Comparison of ENCODE assay signal across 20 cellular contexts in genomic region chr7:69703099-69703498, GRCh38.
DNase-seq lines count a peak whose midpoint lies in the region; TF ChIP-seq lines count a peak whose summit lies in the region.
"Had no signal": no experiment of that assay in that cellular context is flagged by ENCODE, and none has a peak within 500 bp of the region (broad histone marks: within the 10 kb centered on the region; RNA-seq: fewer than 3 reads in every experiment).

No MANE protein-coding gene starts in this region.

- peaks cover 20% of the 10 kb centered on the region for H3K79me2 ChIP-seq in SK-N-SH (ENCODE audit: insufficient read depth)

- H3K9me2 ChIP-seq in SK-N-SH, result no peaks in the 10 kb centered on the region

- peak; percentile 34 for DNase-seq in NCI-H2029 (lab: John Stamatoyannopoulos, UW)
- no peak for DNase-seq in NCI-H2029 treated with DMSO at 0.1 percent for 48 hours (lab: John Stamatoyannopoulos, UW)
- DNase-seq in LNCaP clone FGC (ENCODE audit: low read depth), result peak; percentile 54
- no peak for DNase-seq in SK-N-SH
- peak; percentile 2 for DNase-seq in iris pigment epithelial cell (ENCODE audit: low read depth)
- DNase-seq in ecto neural progenitor cell (ENCODE audit: low spot score), result no peak
- DNase-seq in DMS114 treated with DMSO at 0.1 percent for 48 hours (lab: John Stamatoyannopoulos, UW; ENCODE audit: unreplicated experiment), result no peak
- no peak for DNase-seq in islet precursor cell
- DNase-seq: 8988T, MV-4-11, NCI-H1417 treated with DMSO at 0.1 percent for 48 hours, NCI-H1930, NCI-H345, NCI-H526 treated with DMSO at 0.1 percent for 48 hours, PC-3, SW 1271 had no signal

- H3K27ac ChIP-seq in SK-N-SH (ENCODE audit: low read depth in 2 of 2, low read length in 1 of 2), result no peak overlapping the region
- H3K27ac ChIP-seq: C4-2B, HL-60, RWPE1 had no signal

- no peak for TF ChIP-seq EP300 in SK-N-SH (IDR thresholded peaks at IDR 0.05; ENCODE audit: borderline replicate concordance in 1 of 2, low read depth in 1 of 2, low read length in 1 of 2)

- 36% methylated on average over 2 of the region's 2 CpGs for WGBS in SK-N-SH (ENCODE audit: low lambda C conversion rate)

- H3K4me1 ChIP-seq in SK-N-SH (ENCODE audit: control insufficient read depth in 1 of 2, insufficient read depth in 2 of 2, low read depth in 1 of 2, low read length in 1 of 2), result peaks cover 8 to 35% of the 10 kb centered on the region in 2 experiments; a peak in 3 of 4 replicates

- H3K27me3 ChIP-seq in SK-N-SH (ENCODE audit: insufficient read depth), result no peaks in the 10 kb centered on the region

- CTCF ChIA-PET in SK-N-SH (lab: Yijun Ruan, JAX), result interaction anchor here (1.1 to 1.7 kb wide), 4 partner anchors 13 to 28 kb away, joined by 3 to 5 read pairs (median 4); no protein-coding TSS in a partner anchor

- TF ChIP-seq RAD21 in SK-N-SH (IDR thresholded peaks at IDR 0.05; ENCODE audit: low read length), result no peak

- H3K4me3 ChIP-seq in LNCaP clone FGC (ENCODE audit: low read depth, low read length), result no peak overlapping the region
- no peak overlapping the region for H3K4me3 ChIP-seq in SK-N-SH (ENCODE audit: low read depth in 2 of 2, low read length in 1 of 2)
- H3K4me3 ChIP-seq: GM23338 had no signal

- H3K9me3 ChIP-seq in SK-N-SH, result no peaks in the 10 kb centered on the region

- TF ChIP-seq CTCF in LNCaP clone FGC (IDR thresholded peaks at IDR 0.05; ENCODE audit: control insufficient read depth, extremely low read depth, insufficient read depth) (no peak), SK-N-SH (IDR thresholded peaks at IDR 0.05) (no peak)

- POLR2A ChIA-PET in SK-N-SH (lab: Yijun Ruan, JAX), result no interaction called here

- H3F3A ChIP-seq in SK-N-SH (replicated peaks; ENCODE audit: insufficient read depth), result no peaks in the 10 kb centered on the region

- peaks cover 84% of the 10 kb centered on the region for H4K20me1 ChIP-seq in SK-N-SH (ENCODE audit: insufficient read depth)

- no peak overlapping the region for H3K4me2 ChIP-seq in SK-N-SH
- H3K4me2 ChIP-seq: GM23338 had no signal

- no peaks in the 10 kb centered on the region for H3K36me3 ChIP-seq in SK-N-SH (replicated peaks in 1 of 2; ENCODE audit: control insufficient read depth in 1 of 2, insufficient read depth in 2 of 2, low read length in 1 of 2)

- H3K9ac ChIP-seq in SK-N-SH, result no peak overlapping the region

- no peak overlapping the region for H2AFZ ChIP-seq in SK-N-SH (ENCODE audit: low read depth)
- H2AFZ ChIP-seq: GM23338 had no signal

TF ChIP-seq in SK-N-SH, 30 proteins besides CTCF, POLR2A, EP300 and RAD21 (continues in another document):
- no peak for TF ChIP-seq MEF2A (IDR thresholded peaks at IDR 0.05; ENCODE audit: borderline replicate concordance, low read depth)
- no peak for TF ChIP-seq MXI1 (IDR thresholded peaks at IDR 0.05; ENCODE audit: low read depth, low read length)
- no peak for TF ChIP-seq SMC3 (IDR thresholded peaks at IDR 0.05; ENCODE audit: low read depth, low read length)
- no peak for TF ChIP-seq YY1 (IDR thresholded peaks at IDR 0.05; ENCODE audit: low read depth)
- TF ChIP-seq MAX (IDR thresholded peaks at IDR 0.05; ENCODE audit: low read depth), result no peak
- TF ChIP-seq RXRA (IDR thresholded peaks at IDR 0.05; ENCODE audit: borderline replicate concordance, low read depth), result no peak
- no peak for TF ChIP-seq TEAD4 (IDR thresholded peaks at IDR 0.05; ENCODE audit: borderline replicate concordance, insufficient read depth)
- TF ChIP-seq ELF1 (IDR thresholded peaks at IDR 0.05), result no peak
- TF ChIP-seq JUND (IDR thresholded peaks at IDR 0.05), result peak; percentile 62; the same call in 1 of the 2 replicates
- TF ChIP-seq TCF12 (IDR thresholded peaks at IDR 0.05), result peak; percentile 79
- TF ChIP-seq RFX5 (IDR thresholded peaks at IDR 0.05; ENCODE audit: low read length), result no peak
- peak; percentile 82 for TF ChIP-seq NFIC (IDR thresholded peaks at IDR 0.05; ENCODE audit: borderline replicate concordance)
- no peak for TF ChIP-seq REST (IDR thresholded peaks at IDR 0.05; ENCODE audit: low read depth, low read length)
- TF ChIP-seq CHD2 (IDR thresholded peaks at IDR 0.05; ENCODE audit: low read length, partially characterized antibody), result no peak
- TF ChIP-seq GATA2 (CRISPR knock-in tag; IDR thresholded peaks at IDR 0.05), result no peak
- TF ChIP-seq PBX3 (IDR thresholded peaks at IDR 0.05), result peak; percentile 50
- no peak for TF ChIP-seq SIN3A (IDR thresholded peaks at IDR 0.05; ENCODE audit: borderline replicate concordance, low read depth, low read length)
- TF ChIP-seq NRF1 (IDR thresholded peaks at IDR 0.05; ENCODE audit: low read depth, low read length), result no peak
- TF ChIP-seq FOSL2 (IDR thresholded peaks at IDR 0.05; ENCODE audit: borderline replicate concordance, low read depth), result peak; percentile 60; the same call in 1 of the 2 replicates
- no peak for TF ChIP-seq USF1 (IDR thresholded peaks at IDR 0.05; ENCODE audit: borderline replicate concordance, low read depth)
- TF ChIP-seq GABPA (IDR thresholded peaks at IDR 0.05; ENCODE audit: low read depth), result no peak
- no peak for TF ChIP-seq USF2 (IDR thresholded peaks at IDR 0.05; ENCODE audit: borderline replicate concordance, low read depth, low read length)
- TF ChIP-seq FOXM1 (IDR thresholded peaks at IDR 0.05; ENCODE audit: low read depth), result no peak
- TF ChIP-seq IRF3 (IDR thresholded peaks at IDR 0.05; ENCODE audit: low read depth, low read length), result no peak
- no peak for TF ChIP-seq FOXJ3 (CRISPR knock-in tag; IDR thresholded peaks at IDR 0.05)
- no peak for TF ChIP-seq TAF1 (IDR thresholded peaks at IDR 0.05; ENCODE audit: borderline replicate concordance, low read depth, low read length)
- no peak for TF ChIP-seq EZH2phosphoT487 (IDR thresholded peaks at IDR 0.05; ENCODE audit: borderline replicate concordance, low read depth)

Comparison
In these comparisons a context has a peak if more than half of its experiments do, and no peak if none do; other contexts are left out.
1. DNase-seq: peak in NCI-H2029 (single experiment), LNCaP clone FGC (single experiment) and iris pigment epithelial cell (single experiment); none in NCI-H2029 treated with DMSO at 0.1 percent for 48 hours (single experiment), SK-N-SH (single experiment), ecto neural progenitor cell (single experiment), DMS114 treated with DMSO at 0.1 percent for 48 hours (single experiment) and islet precursor cell (single experiment).